Comparison of ENCODE assay signal across 15 cellular contexts in genomic region chr3:52443791-52444687, GRCh38. TPM values are rescaled to one million over a fixed set of nuclear protein-coding genes. Genes with fewer than 3 reads are reported as not detected.
DNase-seq lines count a peak whose midpoint lies in the region; ATAC-seq and TF ChIP-seq lines count a peak whose summit lies in the region.
"Had no signal": no experiment of that assay in that cellular context is flagged by ENCODE, and none has a peak within 500 bp of the region (broad histone marks: within the 10 kb centered on the region; RNA-seq: fewer than 3 reads in every experiment).

No MANE protein-coding gene starts in this region.

- peaks cover 46% of the 10 kb centered on the region for H3K4me1 Mint-ChIP-seq in nephron progenitor cell
- H3K4me1 Mint-ChIP-seq in activated T-cell treated with anti-CD3 and anti-CD28 coated beads, Interleukin-2, amount 50 U/mL, for 4 hours (ENCODE audit: low read depth) = peaks cover 6% of the 10 kb centered on the region

- H3K4me3 ChIP-seq in HUES64 (ENCODE audit: low read length) (peak overlapping the region; percentile 15; the same call in 1 of the 2 replicates), mammary epithelial cell (replicated peaks in 1 of 3; ENCODE audit: insufficient read depth in 1 of 3, low read depth in 2 of 3, low read length in 3 of 3) (no peak overlapping the region), gastroesophageal sphincter (peak overlapping the region in 1 of 2 donors; percentile 37)

- CTCF ChIA-PET in mammary epithelial cell (lab: Charles Lee; ENCODE audit: low non-redundant PET) = no interaction called here

- in situ Hi-C loops in mammary epithelial cell (cut with MboI; ENCODE audit: low sequenced_read_pairs in 2 of 2) = no loop called here

- peak overlapping the region; percentile 62 for H3K4me3 Mint-ChIP-seq in nephron progenitor cell
- no peak overlapping the region for H3K4me3 Mint-ChIP-seq in activated T-cell treated with anti-CD3 and anti-CD28 coated beads, Interleukin-2, amount 50 U/mL, for 4 hours
- H3K4me3 Mint-ChIP-seq: activated CD4-positive, alpha-beta memory T cell treated with anti-CD3 and anti-CD28 coated beads, Interleukin-2, amount 10 ng/mL, durations not matched to agents 7 days and 5 days; activated T-helper 1 cell treated with anti-CD3 and anti-CD28 coated beads, Interleukin-12 subunit alpha, Interleukin-12 subunit beta, Interleukin-2, Interleukin-4 antibody, amounts not matched to agents 30 ng/mL and 10 ng/mL and 1 ng/mL, durations not matched to agents 14 hours and 24 hours and 36 hours; naive thymus-derived CD8-positive, alpha-beta T cell had no signal

- H3K9ac ChIP-seq in HUES64 (ENCODE audit: low read depth, low read length) = peak overlapping the region; percentile 34; the same call in 1 of the 2 replicates
- no peak overlapping the region for H3K9ac ChIP-seq in mammary epithelial cell (ENCODE audit: insufficient read depth, low read length)
- H3K9ac ChIP-seq: SK-N-SH had no signal

- TF ChIP-seq CTCF in C4-2B (conservative IDR thresholded peaks at IDR 0.05) = no peak
- TF ChIP-seq CTCF in mammary epithelial cell (conservative IDR thresholded peaks at IDR 0.05 in 1 of 2, IDR thresholded peaks at IDR 0.05 in 1 of 2; ENCODE audit: extremely low read depth in 1 of 2, insufficient read depth in 1 of 2, low read depth in 1 of 2, low read length in 2 of 2) = no peak
- TF ChIP-seq CTCF in nephron progenitor cell (IDR thresholded peaks at IDR 0.05) = no peak
- no peak for TF ChIP-seq CTCF in gastroesophageal sphincter (IDR thresholded peaks at IDR 0.05)

- H3K27ac Mint-ChIP-seq in nephron progenitor cell = no peak overlapping the region
- H3K27ac Mint-ChIP-seq: activated CD4-positive, alpha-beta memory T cell treated with anti-CD3 and anti-CD28 coated beads, Interleukin-2, amount 10 ng/mL, durations not matched to agents 7 days and 5 days; activated T-helper 1 cell treated with anti-CD3 and anti-CD28 coated beads, Interleukin-12 subunit alpha, Interleukin-12 subunit beta, Interleukin-2, Interleukin-4 antibody, amounts not matched to agents 30 ng/mL and 10 ng/mL and 1 ng/mL, durations not matched to agents 14 hours and 24 hours and 36 hours; naive thymus-derived CD8-positive, alpha-beta T cell had no signal

- H4K20me1 ChIP-seq in mammary epithelial cell (ENCODE audit: insufficient read depth, low read length) = no peaks in the 10 kb centered on the region

- H3K27me3 ChIP-seq in HUES64 (ENCODE audit: insufficient read depth, low read length) = no peaks in the 10 kb centered on the region
- H3K27me3 ChIP-seq in mammary epithelial cell (ENCODE audit: insufficient read depth, low read length) = no peaks in the 10 kb centered on the region
- H3K27me3 ChIP-seq in gastroesophageal sphincter = no peaks in the 10 kb centered on the region
- H3K27me3 ChIP-seq: tibial artery had no signal

- H2AFZ ChIP-seq in mammary epithelial cell (ENCODE audit: low read depth, low read length) = no peak overlapping the region

- ATAC-seq in activated T-cell treated with anti-CD3 and anti-CD28 coated beads, Interleukin-2, amount 50 U/mL, for 4 hours = no peak
- no peak for ATAC-seq in gastroesophageal sphincter

- intact Hi-C loops in mammary epithelial cell (cut with micrococcal nuclease) = loop anchor here (2.0 to 10.0 kb wide), 2 partner anchors 69 to 439 kb away; no protein-coding TSS in a partner anchor

- H3K4me1 ChIP-seq in HUES64 (ENCODE audit: insufficient read depth, low read length) (no peaks in the 10 kb centered on the region), mammary epithelial cell (ENCODE audit: insufficient read depth, low read length) (no peaks in the 10 kb centered on the region), gastroesophageal sphincter (peaks cover 0 to 18% (median 0%) of the 10 kb centered on the region in 3 donors)

- H3K9me3 Mint-ChIP-seq in nephron progenitor cell = no peaks in the 10 kb centered on the region
- H3K9me3 Mint-ChIP-seq in activated T-cell treated with anti-CD3 and anti-CD28 coated beads, Interleukin-2, amount 50 U/mL, for 4 hours = no peaks in the 10 kb centered on the region
- H3K9me3 Mint-ChIP-seq: activated CD4-positive, alpha-beta memory T cell treated with anti-CD3 and anti-CD28 coated beads, Interleukin-2, amount 10 ng/mL, durations not matched to agents 7 days and 5 days; activated T-helper 1 cell treated with anti-CD3 and anti-CD28 coated beads, Interleukin-12 subunit alpha, Interleukin-12 subunit beta, Interleukin-2, Interleukin-4 antibody, amounts not matched to agents 30 ng/mL and 10 ng/mL and 1 ng/mL, durations not matched to agents 14 hours and 24 hours and 36 hours; naive thymus-derived CD8-positive, alpha-beta T cell had no signal

- H3K9me3 ChIP-seq in HUES64 (ENCODE audit: insufficient read depth, low read depth, low read length) (no peaks in the 10 kb centered on the region), mammary epithelial cell (replicated peaks; ENCODE audit: insufficient read depth, low read length) (no peaks in the 10 kb centered on the region), gastroesophageal sphincter (no peaks in the 10 kb centered on the region)
- H3K9me3 ChIP-seq: SK-N-SH, tibial artery had no signal

- peaks cover 9% of the 10 kb centered on the region for H3K27me3 Mint-ChIP-seq in nephron progenitor cell (ENCODE audit: low read depth, poor library complexity)
- no peaks in the 10 kb centered on the region for H3K27me3 Mint-ChIP-seq in activated T-cell treated with anti-CD3 and anti-CD28 coated beads, Interleukin-2, amount 50 U/mL, for 4 hours (ENCODE audit: low read depth)
- H3K27me3 Mint-ChIP-seq: activated CD4-positive, alpha-beta memory T cell treated with anti-CD3 and anti-CD28 coated beads, Interleukin-2, amount 10 ng/mL, durations not matched to agents 7 days and 5 days; naive thymus-derived CD8-positive, alpha-beta T cell had no signal

- no TSS peak for BruUV-seq in mammary epithelial cell (replicated peaks; lab: Mats Ljungman, UMichigan)

- no peak for TF ChIP-seq EP300 in gastroesophageal sphincter (IDR thresholded peaks at IDR 0.05)

- no peaks in the 10 kb centered on the region for H3K36me3 ChIP-seq in HUES64 (ENCODE audit: insufficient read depth, low read length)
- H3K36me3 ChIP-seq in mammary epithelial cell (ENCODE audit: insufficient read depth, low read length) = no peaks in the 10 kb centered on the region
- H3K36me3 ChIP-seq in gastroesophageal sphincter = no peaks in the 10 kb centered on the region
- H3K36me3 ChIP-seq: tibial artery had no signal

- DNase-seq in mammary epithelial cell (no peak), nephron progenitor cell (no peak), NCI-H1930 (lab: John Stamatoyannopoulos, UW) (no peak), HuH-7 (ENCODE audit: low spot score) (no peak)
- no peak for DNase-seq in activated T-cell treated with anti-CD3 and anti-CD28 coated beads, Interleukin-2, amount 50 U/mL, for 4 hours
- DNase-seq: DMS 273 treated with DMSO at 0.1 percent for 48 hours, NCI-H226 had no signal

- H3K36me3 Mint-ChIP-seq in nephron progenitor cell (ENCODE audit: low read depth) = no peaks in the 10 kb centered on the region
- no peaks in the 10 kb centered on the region for H3K36me3 Mint-ChIP-seq in activated T-cell treated with anti-CD3 and anti-CD28 coated beads, Interleukin-2, amount 50 U/mL, for 4 hours (ENCODE audit: insufficient read depth)
- H3K36me3 Mint-ChIP-seq: naive thymus-derived CD8-positive, alpha-beta T cell had no signal

- 88% methylated on average over 25 of the region's 25 CpGs for WGBS in HUES64
- WGBS in mammary epithelial cell (ENCODE audit: low coverage, missing lambda C conversion rate) = 92% methylated on average over 19 of the region's 25 CpGs
- WGBS in gastroesophageal sphincter (ENCODE audit: low coverage in 1 of 2), 2 donors = 100% methylated on average over 2 of the region's 25 CpGs; no CpG with 5 or more reads in 1 of the 2 donors

- H3K27ac ChIP-seq in C4-2B = peak overlapping the region; percentile 26; the same call in 1 of the 2 replicates
- H3K27ac ChIP-seq in HUES64 (ENCODE audit: low read depth, low read length) = no peak overlapping the region
- no peak overlapping the region for H3K27ac ChIP-seq in mammary epithelial cell (ENCODE audit: insufficient read depth, low read depth, low read length)
- H3K27ac ChIP-seq in gastroesophageal sphincter = peak overlapping the region in 1 of 4 donors; percentile 43
- H3K27ac ChIP-seq: tibial artery had no signal

- H3K4me2 ChIP-seq in mammary epithelial cell (ENCODE audit: insufficient read depth, low read depth, low read length) = peak overlapping the region; percentile 33
- H3K4me2 ChIP-seq: SK-N-SH had no signal

- TF ChIP-seq POLR2A in gastroesophageal sphincter (IDR thresholded peaks at IDR 0.05) = no peak

- no peaks in the 10 kb centered on the region for H3K79me2 ChIP-seq in mammary epithelial cell (ENCODE audit: insufficient read depth, low read length)

- dilution Hi-C loops in mammary epithelial cell (cut with HindIII; ENCODE audit: low sequenced_read_pairs) = no loop called here

RNA-seq across cellular contexts. Expression of gene SEMA3G, which starts 0.9 kb away (rescaled TPM):
- 1.3 TPM for polyA plus RNA-seq in HUES64 (2013, experiment 1 of 2)
- 1.3 TPM for polyA plus RNA-seq in HUES64 (2013, experiment 2 of 2)
- total RNA-seq in mammary epithelial cell = under 1 TPM; 0.45 to 0.50 TPM
- polyA plus RNA-seq in mammary epithelial cell = 0.24 TPM
- polyA minus RNA-seq in mammary epithelial cell = not detected
- total RNA-seq in activated T-cell treated with anti-CD3 and anti-CD28 coated beads, Interleukin-2, amount 50 U/mL, for 4 hours = under 1 TPM; 0.05 to 0.24 (median 0.08) TPM
- total RNA-seq in gastroesophageal sphincter = 10 to 100 TPM in 2 of 4 donors, 1 to 10 TPM in 2; 6.7 to 33.9 (median 20.3) TPM
- total RNA-seq: naive thymus-derived CD8-positive, alpha-beta T cell had no signal
- polyA plus RNA-seq: naive thymus-derived CD8-positive, alpha-beta T cell had no signal

RNA-seq across cellular contexts. Expression of gene TNNC1, which starts 9.8 kb away (rescaled TPM):
- 7.0 TPM for polyA plus RNA-seq in HUES64 (2013, experiment 1 of 2)
- 6.0 TPM for polyA plus RNA-seq in HUES64 (2013, experiment 2 of 2)
- total RNA-seq in mammary epithelial cell (under 1 TPM; 0.33 to 0.85 TPM), gastroesophageal sphincter (1 to 10 TPM in 3 of 4 donors, not detected in 1; 1.9 to 4.6 (median 2.4) TPM)
- polyA plus RNA-seq in mammary epithelial cell = 0.15 TPM
- polyA minus RNA-seq in mammary epithelial cell = not detected
- total RNA-seq in activated T-cell treated with anti-CD3 and anti-CD28 coated beads, Interleukin-2, amount 50 U/mL, for 4 hours = 1 to 10 TPM in 2 of 3 donors, under 1 TPM in 1; 0.46 to 1.4 (median 1.1) TPM

RNA-seq across cellular contexts. Expression of gene NISCH, which starts 11.4 kb away (rescaled TPM):
- 53.6 TPM for polyA plus RNA-seq in HUES64 (2013, experiment 1 of 2)
- polyA plus RNA-seq in HUES64 (2013, experiment 2 of 2) = 52.8 TPM
- total RNA-seq in mammary epithelial cell = 100 to 1,000 TPM in 1 of 2 donors, 10 to 100 TPM in 1; 79.7 to 123 TPM
- polyA plus RNA-seq in mammary epithelial cell = 43.9 TPM
- 103 TPM for polyA minus RNA-seq in mammary epithelial cell
- 10 to 100 TPM; 60.2 to 69.1 (median 67.9) TPM for total RNA-seq in activated T-cell treated with anti-CD3 and anti-CD28 coated beads, Interleukin-2, amount 50 U/mL, for 4 hours
- 10 to 100 TPM; 56.7 to 95.9 (median 78.9) TPM for total RNA-seq in gastroesophageal sphincter

RNA-seq across cellular contexts. Expression of gene PHF7, which starts 33.6 kb away (rescaled TPM):
- polyA plus RNA-seq in HUES64 (2013, experiment 1 of 2) = 5.4 TPM
- polyA plus RNA-seq in HUES64 (2013, experiment 2 of 2) = 9.1 TPM
- total RNA-seq in mammary epithelial cell = 10 to 100 TPM in 1 of 2 donors, 1 to 10 TPM in 1; 8.5 to 12.8 TPM
- 6.7 TPM for polyA plus RNA-seq in mammary epithelial cell
- polyA minus RNA-seq in mammary epithelial cell = 8.1 TPM
- 1 to 10 TPM; 3.6 to 5.0 (median 4.8) TPM for total RNA-seq in activated T-cell treated with anti-CD3 and anti-CD28 coated beads, Interleukin-2, amount 50 U/mL, for 4 hours
- total RNA-seq in gastroesophageal sphincter = 10 to 100 TPM in 2 of 4 donors, 1 to 10 TPM in 2; 7.1 to 16.8 (median 10.7) TPM

RNA-seq across cellular contexts. Expression of gene BAP1, which starts 34.2 kb away (rescaled TPM):
- 57.6 TPM for polyA plus RNA-seq in HUES64 (2013, experiment 1 of 2)
- polyA plus RNA-seq in HUES64 (2013, experiment 2 of 2) = 59.8 TPM
- total RNA-seq in mammary epithelial cell = 100 to 1,000 TPM in 1 of 2 donors, 10 to 100 TPM in 1; 50.2 to 120 TPM
- polyA plus RNA-seq in mammary epithelial cell = 56.6 TPM
- 107 TPM for polyA minus RNA-seq in mammary epithelial cell
- 100 to 1,000 TPM; 117 to 130 (median 127) TPM for total RNA-seq in activated T-cell treated with anti-CD3 and anti-CD28 coated beads, Interleukin-2, amount 50 U/mL, for 4 hours
- 10 to 100 TPM; 72.4 to 81.0 (median 75.9) TPM for total RNA-seq in gastroesophageal sphincter

Comparison
In these comparisons a context has a peak if more than half of its experiments do, and no peak if none do; other contexts are left out.
1. RNA of gene SEMA3G, which starts 0.9 kb away (total RNA-seq): 6.7 to 33.9 TPM in gastroesophageal sphincter; 0.45 to 0.50 TPM in mammary epithelial cell and 0.05 to 0.24 TPM in activated T-cell treated with anti-CD3 and anti-CD28 coated beads, Interleukin-2, amount 50 U/mL, for 4 hours; every median in the first group is over 4 times any median in the second.